8 cellular contexts compared by ENCODE assay signal in genomic region chr7:64902806-64903721, GRCh38. TPM values are rescaled to one million over a fixed set of nuclear protein-coding genes. Genes with fewer than 3 reads are reported as not detected.
DNase-seq lines count a peak whose midpoint lies in the region; ATAC-seq, FAIRE-seq and TF ChIP-seq lines count a peak whose summit lies in the region.

ZNF273 (plus strand) TSS chr7:64903273; CDS start chr7:64903318, 45 bp downstream.

- H3K9ac ChIP-seq in astrocyte (ENCODE audit: low read length), result peak within 1 kb of the TSS; percentile 96

- peaks cover 18% of the 10 kb centered on the region for H3K4me1 Mint-ChIP-seq in astrocyte (ENCODE audit: low read depth, unreplicated experiment)

- TF ChIP-seq CTCF in astrocyte (IDR thresholded peaks at IDR 0.05; ENCODE audit: insufficient read depth, low read depth, low read length), result no peak
- no peak for TF ChIP-seq CTCF in hepatocyte (IDR thresholded peaks at IDR 0.05; ENCODE audit: poor library complexity)
- no peak for TF ChIP-seq CTCF in D721Med (IDR thresholded peaks at IDR 0.05; ENCODE audit: insufficient read depth, missing control alignments)

- peak within 1 kb of the TSS; percentile 99 for H3K4me3 ChIP-seq in astrocyte (ENCODE audit: insufficient read depth, low read depth, low read length)
- H3K4me3 ChIP-seq in hepatocyte, result peak within 1 kb of the TSS; percentile 72

- H2AFZ ChIP-seq in astrocyte (ENCODE audit: low read depth, low read length) (peak within 1 kb of the TSS; percentile 99), hepatocyte (peak within 1 kb of the TSS; percentile 88)

- no peaks in the 10 kb centered on the region for H3K9me3 Mint-ChIP-seq in astrocyte (ENCODE audit: unreplicated experiment)

- no peaks in the 10 kb centered on the region for H3K36me3 ChIP-seq in astrocyte (ENCODE audit: insufficient read depth, low read length)
- H3K36me3 ChIP-seq in hepatocyte (replicated peaks; ENCODE audit: insufficient read depth, low read depth), result no peaks in the 10 kb centered on the region

- peak within 1 kb of the TSS; percentile 92 for H3K4me2 ChIP-seq in astrocyte (ENCODE audit: low read length)
- H3K4me2 ChIP-seq in hepatocyte, result peak within 1 kb of the TSS; percentile 95

- H3K36me3 Mint-ChIP-seq in astrocyte (ENCODE audit: low read depth, unreplicated experiment), result no peaks in the 10 kb centered on the region

- H4K20me1 ChIP-seq in astrocyte (ENCODE audit: insufficient read depth, low read length) (peaks cover 10% of the 10 kb centered on the region), hepatocyte (ENCODE audit: insufficient read depth, poor library complexity, severe bottlenecking) (no peaks in the 10 kb centered on the region)

- H3K9me3 ChIP-seq in astrocyte (ENCODE audit: insufficient read depth, low read depth, low read length) (no peaks in the 10 kb centered on the region), hepatocyte (ENCODE audit: low read depth) (no peaks in the 10 kb centered on the region)

- H3K4me3 Mint-ChIP-seq in astrocyte (ENCODE audit: unreplicated experiment), result peak within 1 kb of the TSS; percentile 97

- no peaks in the 10 kb centered on the region for H3K27me3 Mint-ChIP-seq in astrocyte (ENCODE audit: low read depth, unreplicated experiment)

- no peaks in the 10 kb centered on the region for H3K27me3 ChIP-seq in astrocyte (ENCODE audit: insufficient read depth, low read length)
- H3K27me3 ChIP-seq in hepatocyte, result no peaks in the 10 kb centered on the region

- H3K27ac Mint-ChIP-seq in astrocyte (ENCODE audit: unreplicated experiment), result peak within 1 kb of the TSS; percentile 94

- H3K9me2 ChIP-seq in hepatocyte (replicated peaks; ENCODE audit: insufficient read depth), result no peaks in the 10 kb centered on the region

- DNase-seq in NCI-H187 (lab: John Stamatoyannopoulos, UW) (peak; percentile 89 to 94), T-helper 2 cell (peak; percentile 71 to 96 (median 85)), astrocyte (ENCODE audit: low read depth) (peak; percentile 79), hepatocyte (ENCODE audit: low spot score) (peak; percentile 93), renal cortical epithelial cell (ENCODE audit: low read depth) (peak; percentile 79), D721Med (ENCODE audit: insufficient read length, low spot score) (no peak)

- peaks cover 5% of the 10 kb centered on the region for H3K4me1 ChIP-seq in astrocyte (ENCODE audit: insufficient read depth, low read length)
- no peaks in the 10 kb centered on the region for H3K4me1 ChIP-seq in hepatocyte (ENCODE audit: insufficient read depth)

- ATAC-seq in GM18502 (IDR thresholded peaks at IDR 0.05; ENCODE audit: poor library complexity, unreplicated experiment) (peak; percentile 99), HG02943 (IDR thresholded peaks at IDR 0.05; ENCODE audit: low read depth, unreplicated experiment) (peak; percentile 99)

- H3K79me2 ChIP-seq in astrocyte (ENCODE audit: insufficient read depth, low read length) (peaks cover 48% of the 10 kb centered on the region), hepatocyte (peaks cover 42% of the 10 kb centered on the region)

- WGBS in hepatocyte (ENCODE audit: low lambda C conversion rate, missing lambda C conversion rate), result 2% methylated on average over 34 of the region's 34 CpGs

- FAIRE-seq in astrocyte (lab: Jason Lieb, UNC), result no peak
- FAIRE-seq in D721Med (lab: Jason Lieb, UNC), result no peak

- peak within 1 kb of the TSS; percentile 86 for H3K27ac ChIP-seq in astrocyte (ENCODE audit: low read depth, low read length)
- H3K27ac ChIP-seq in hepatocyte, result peak within 1 kb of the TSS; percentile 78

RNA-seq across cellular contexts. Expression of gene ZNF273, which starts in this region (rescaled TPM):
- total RNA-seq in astrocyte, result 3.5 and 5.0 TPM in 2 replicates
- total RNA-seq in hepatocyte, result 4.9 and 8.4 TPM in 2 replicates
- polyA plus RNA-seq in hepatocyte, result 3.2 and 4.1 TPM in 2 replicates
- 5.2 and 7.8 TPM in 2 replicates for total RNA-seq in renal cortical epithelial cell
